ENCODE assay signal across 17 cellular contexts in the genomic region with DNA sequence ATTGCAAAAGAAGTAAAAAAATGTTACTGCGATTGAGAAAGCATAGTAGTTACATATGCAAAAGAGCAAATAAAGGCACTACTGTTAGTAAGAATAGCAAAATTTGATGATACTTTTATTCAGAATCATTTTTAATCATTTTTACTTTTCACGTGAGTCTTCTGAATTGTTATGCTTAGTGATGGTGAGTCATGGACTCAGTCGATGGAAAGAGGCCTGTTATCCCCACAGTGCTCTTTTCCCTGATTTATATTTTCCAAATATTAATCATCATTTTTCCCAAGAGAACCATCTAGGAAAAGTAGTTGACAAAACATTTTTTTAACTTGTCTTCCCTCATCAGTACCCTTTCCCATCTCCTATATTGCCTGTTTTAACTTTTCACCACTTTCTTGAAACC.
"Had no signal": no experiment of that assay in that cellular context is flagged by ENCODE, and none has a peak within 500 bp of the region (broad histone marks: within the 10 kb centered on the region; RNA-seq: fewer than 3 reads in every experiment).

No MANE protein-coding gene starts in this region.

- H3K27ac Mint-ChIP-seq: activated CD4-positive, alpha-beta T cell treated with anti-CD3 and anti-CD28 coated beads, Interleukin-2, amount 10 ng/mL, durations not matched to agents 7 days and 5 days; activated CD8-positive, alpha-beta T cell treated with anti-CD3 and anti-CD28 coated beads, Interleukin-2, amount 10 ng/mL, durations not matched to agents 7 days and 5 days; activated naive CD4-positive, alpha-beta T cell treated with anti-CD3 and anti-CD28 coated beads for 36 hours; activated T-cell treated with anti-CD3 and anti-CD28 coated beads, Interleukin-2, amount 50 U/mL, for 24 hours; stimulated activated memory B cell treated with anti-CD40 and anti-IgM and Interleukin-4, amounts not matched to agents 10 μg/mL and 1 μg/mL and 100 μg/mL, for 72 hours had no signal

- DNase-seq: activated CD4-positive, alpha-beta T cell treated with anti-CD3 and anti-CD28 coated beads, Interleukin-2, amount 10 ng/mL, durations not matched to agents 7 days and 5 days; activated CD8-positive, alpha-beta T cell treated with anti-CD3 and anti-CD28 coated beads, Interleukin-2, amount 10 ng/mL, durations not matched to agents 7 days and 5 days; activated naive CD4-positive, alpha-beta T cell treated with anti-CD3 and anti-CD28 coated beads for 36 hours; activated T-cell treated with anti-CD3 and anti-CD28 coated beads, Interleukin-2, amount 50 U/mL, for 24 hours; anterior cingulate cortex; caudate nucleus; cortex of kidney; mesendoderm; natural killer cell; stimulated activated CD4-positive, alpha-beta T cell treated with anti-CD3 and anti-CD28 coated beads, Interleukin-4, amount 100 ng/mL, for 24 hours; T-helper 1 cell; upper lobe of right lung had no signal

- ATAC-seq: activated CD4-positive, CD25-positive, alpha-beta regulatory T cell treated with anti-CD3 and anti-CD28 coated beads, Interleukin-2, amount 50 U/mL, for 24 hours; activated CD8-positive, alpha-beta T cell treated with anti-CD3 and anti-CD28 coated beads, Interleukin-2, amount 10 ng/mL, durations not matched to agents 7 days and 5 days; natural killer cell; sciatic nerve; stimulated activated memory B cell treated with anti-CD40 and anti-IgM and Interleukin-4, amounts not matched to agents 10 μg/mL and 1 μg/mL and 100 μg/mL, for 72 hours; upper lobe of right lung had no signal

- H3K27me3 Mint-ChIP-seq: activated CD4-positive, alpha-beta T cell treated with anti-CD3 and anti-CD28 coated beads, Interleukin-2, amount 10 ng/mL, durations not matched to agents 7 days and 5 days; activated T-cell treated with anti-CD3 and anti-CD28 coated beads, Interleukin-2, amount 50 U/mL, for 24 hours; brain; stimulated activated memory B cell treated with anti-CD40 and anti-IgM and Interleukin-4, amounts not matched to agents 10 μg/mL and 1 μg/mL and 100 μg/mL, for 72 hours had no signal

- H3K4me3 Mint-ChIP-seq: activated CD4-positive, alpha-beta T cell treated with anti-CD3 and anti-CD28 coated beads, Interleukin-2, amount 10 ng/mL, durations not matched to agents 7 days and 5 days; activated CD8-positive, alpha-beta T cell treated with anti-CD3 and anti-CD28 coated beads, Interleukin-2, amount 10 ng/mL, durations not matched to agents 7 days and 5 days; activated naive CD4-positive, alpha-beta T cell treated with anti-CD3 and anti-CD28 coated beads for 36 hours; activated T-cell treated with anti-CD3 and anti-CD28 coated beads, Interleukin-2, amount 50 U/mL, for 24 hours; brain; natural killer cell; stimulated activated memory B cell treated with anti-CD40 and anti-IgM and Interleukin-4, amounts not matched to agents 10 μg/mL and 1 μg/mL and 100 μg/mL, for 72 hours had no signal

- H3K4me3 ChIP-seq: smooth muscle cell, upper lobe of right lung had no signal

- H3K9me3 ChIP-seq: upper lobe of right lung had no signal

- H3K4me1 Mint-ChIP-seq: activated CD4-positive, alpha-beta T cell treated with anti-CD3 and anti-CD28 coated beads, Interleukin-2, amount 10 ng/mL, durations not matched to agents 7 days and 5 days; brain; natural killer cell had no signal
